22 cellular contexts compared by ENCODE assay signal in genomic region chr6:74333406-74333805, GRCh38.
"Had no signal": no experiment of that assay in that cellular context is flagged by ENCODE, and none has a peak within 500 bp of the region (broad histone marks: within the 10 kb centered on the region; RNA-seq: fewer than 3 reads in every experiment).

No MANE protein-coding gene starts in this region.

- H3K4me1 ChIP-seq: tibial artery had no signal

- H3K9me3 Mint-ChIP-seq: activated CD4-positive, alpha-beta T cell treated with anti-CD3 and anti-CD28 coated beads, Interleukin-2, amount 10 ng/mL, durations not matched to agents 24 days and 14 days; brain; dendritic cell treated with granulocyte-macrophage colony-stimulating factor and Interleukin-4, amounts not matched to agents 40 ng/mL and 50 ng/mL, for 4 days had no signal

- H3K27ac Mint-ChIP-seq: activated CD4-positive, alpha-beta T cell treated with anti-CD3 and anti-CD28 coated beads, Interleukin-2, amount 10 ng/mL, durations not matched to agents 24 days and 14 days; activated CD8-positive, alpha-beta T cell treated with anti-CD3 and anti-CD28 coated beads, Interleukin-2, amount 10 ng/mL, durations not matched to agents 7 days and 5 days; activated naive CD4-positive, alpha-beta T cell treated with anti-CD3 and anti-CD28 coated beads, Interleukin-2, amount 50 U/mL, for 72 hours; activated T-cell treated with anti-CD3 and anti-CD28 coated beads, Interleukin-2, amount 50 U/mL, for 72 hours; brain; dendritic cell treated with granulocyte-macrophage colony-stimulating factor and Interleukin-4, amounts not matched to agents 40 ng/mL and 50 ng/mL, for 4 days; natural killer cell treated with Interleukin-12 subunit alpha and Interleukin-12 subunit beta and Interleukin-15 and Interleukin-18, amount 100 ng/mL, for 72 hours; progenitor cell of endocrine pancreas had no signal

- H3K4me1 Mint-ChIP-seq: brain; central memory CD8-positive, alpha-beta T cell had no signal

- H3K9me3 ChIP-seq: tibial artery had no signal

- H3K27me3 ChIP-seq: tibial artery had no signal

- DNase-seq: activated CD4-positive, alpha-beta T cell treated with anti-CD3 and anti-CD28 coated beads, Interleukin-2, amount 10 ng/mL, durations not matched to agents 24 days and 14 days; activated CD4-positive, CD25-positive, alpha-beta regulatory T cell; activated CD8-positive, alpha-beta memory T cell treated with anti-CD3 and anti-CD28 coated beads, Interleukin-2, amount 50 U/mL, for 4 hours; activated CD8-positive, alpha-beta T cell treated with anti-CD3 and anti-CD28 coated beads, Interleukin-2, amount 10 ng/mL, durations not matched to agents 7 days and 5 days; activated gamma-delta T cell; activated T-cell treated with anti-CD3 and anti-CD28 coated beads, Interleukin-2, amount 50 U/mL, for 72 hours; amygdala; hypothalamus; mesendoderm; right cardiac atrium; stimulated activated CD4-positive, alpha-beta T cell treated with anti-CD3 and anti-CD28 coated beads, Interleukin-4, amount 100 ng/mL, for 24 hours; stimulated activated naive CD4-positive, alpha-beta T cell; SW 1271; tibial artery had no signal

- H3K4me3 Mint-ChIP-seq: activated CD4-positive, alpha-beta T cell treated with anti-CD3 and anti-CD28 coated beads, Interleukin-2, amount 10 ng/mL, durations not matched to agents 24 days and 14 days; activated CD8-positive, alpha-beta T cell treated with anti-CD3 and anti-CD28 coated beads, Interleukin-2, amount 10 ng/mL, durations not matched to agents 7 days and 5 days; activated T-cell treated with anti-CD3 and anti-CD28 coated beads, Interleukin-2, amount 50 U/mL, for 72 hours; brain; central memory CD8-positive, alpha-beta T cell; dendritic cell treated with granulocyte-macrophage colony-stimulating factor and Interleukin-4, amounts not matched to agents 40 ng/mL and 50 ng/mL, for 4 days; natural killer cell treated with Interleukin-12 subunit alpha and Interleukin-12 subunit beta and Interleukin-15 and Interleukin-18, amount 100 ng/mL, for 72 hours had no signal

- ATAC-seq: activated CD8-positive, alpha-beta T cell treated with anti-CD3 and anti-CD28 coated beads, Interleukin-2, amount 10 ng/mL, durations not matched to agents 7 days and 5 days; activated naive CD4-positive, alpha-beta T cell treated with anti-CD3 and anti-CD28 coated beads, Interleukin-2, amount 50 U/mL, for 72 hours; activated T-cell treated with anti-CD3 and anti-CD28 coated beads, Interleukin-2, amount 50 U/mL, for 72 hours; natural killer cell treated with Interleukin-12 subunit alpha and Interleukin-12 subunit beta and Interleukin-15 and Interleukin-18, amount 100 ng/mL, for 72 hours; right cardiac atrium had no signal

- H3K27ac ChIP-seq: epithelial cell of prostate, skin epidermis, tibial artery had no signal

- H3K27me3 Mint-ChIP-seq: activated CD4-positive, alpha-beta T cell treated with anti-CD3 and anti-CD28 coated beads, Interleukin-2, amount 10 ng/mL, durations not matched to agents 24 days and 14 days; central memory CD8-positive, alpha-beta T cell; dendritic cell treated with granulocyte-macrophage colony-stimulating factor and Interleukin-4, amounts not matched to agents 40 ng/mL and 50 ng/mL, for 4 days; natural killer cell treated with Interleukin-12 subunit alpha and Interleukin-12 subunit beta and Interleukin-15 and Interleukin-18, amount 100 ng/mL, for 72 hours; progenitor cell of endocrine pancreas had no signal

- H3K36me3 Mint-ChIP-seq: activated naive CD4-positive, alpha-beta T cell treated with anti-CD3 and anti-CD28 coated beads, Interleukin-2, amount 50 U/mL, for 72 hours; brain had no signal

- H3K4me3 ChIP-seq: skin epidermis, tibial artery had no signal

- H3K36me3 ChIP-seq: tibial artery had no signal
